18 cellular contexts compared by ENCODE assay signal in genomic region chr2:205461678-205462665, GRCh38.
DNase-seq lines count a peak whose midpoint lies in the region; ATAC-seq, FAIRE-seq and TF ChIP-seq lines count a peak whose summit lies in the region.
"Had no signal": no experiment of that assay in that cellular context is flagged by ENCODE, and none has a peak within 500 bp of the region (broad histone marks: within the 10 kb centered on the region; RNA-seq: fewer than 3 reads in every experiment).

No MANE protein-coding gene starts in this region.

- peak; percentile 5 to 7 for DNase-seq in activated T-cell treated with anti-CD3 and anti-CD28 coated beads, Interleukin-2, amount 50 U/mL, for 72 hours
- DNase-seq in activated T-cell treated with anti-CD3 and anti-CD28 coated beads, Interleukin-2, amount 50 U/mL, for 1 hour: no peak
- DNase-seq in astrocyte (ENCODE audit: low read depth) (peak; percentile 25), NCI-H2227 treated with DMSO at 0.1 percent for 48 hours (lab: John Stamatoyannopoulos, UW) (no peak), Ammon's horn (ENCODE audit: low spot score) (no peak), AG20443 (ENCODE audit: low spot score) (no peak)
- peak; percentile 37 for DNase-seq in stimulated activated CD8-positive, alpha-beta memory T cell treated with anti-CD3 and anti-CD28 coated beads, Interleukin-4, amount 100 ng/mL, for 48 hours
- DNase-seq: activated naive CD4-positive, alpha-beta T cell treated with anti-CD3 and anti-CD28 coated beads, Interleukin-2, amount 50 U/mL, for 16 hours; Calu3; effector memory CD8-positive, alpha-beta T cell; gastrocnemius medialis; NCI-H2029; NCI-H524; uterus had no signal

- H3K36me3 Mint-ChIP-seq in activated T-cell treated with anti-CD3 and anti-CD28 coated beads, Interleukin-2, amount 50 U/mL, for 72 hours (ENCODE audit: insufficient read depth in 2 of 2): no peaks in the 10 kb centered on the region
- H3K36me3 Mint-ChIP-seq in astrocyte (ENCODE audit: low read depth, unreplicated experiment): peaks cover 1% of the 10 kb centered on the region

- no peak for TF ChIP-seq CTCF in astrocyte (IDR thresholded peaks at IDR 0.05; ENCODE audit: insufficient read depth, low read depth, low read length)

- H3K9me3 ChIP-seq in astrocyte (ENCODE audit: insufficient read depth, low read depth, low read length): no peaks in the 10 kb centered on the region
- H3K9me3 ChIP-seq: gastrocnemius medialis, uterus had no signal

- peak; percentile 78 to 85 for ATAC-seq in activated T-cell treated with anti-CD3 and anti-CD28 coated beads, Interleukin-2, amount 50 U/mL, for 72 hours (replicated peaks in 1 of 2)
- ATAC-seq in HG02623 (IDR thresholded peaks at IDR 0.05; ENCODE audit: unreplicated experiment): peak; percentile 60
- ATAC-seq: effector memory CD8-positive, alpha-beta T cell; gastrocnemius medialis; Panc1 had no signal

- H3K27ac Mint-ChIP-seq in activated T-cell treated with anti-CD3 and anti-CD28 coated beads, Interleukin-2, amount 50 U/mL, for 72 hours: no peak overlapping the region
- no peak overlapping the region for H3K27ac Mint-ChIP-seq in astrocyte (ENCODE audit: unreplicated experiment)
- H3K27ac Mint-ChIP-seq: effector memory CD8-positive, alpha-beta T cell had no signal

- H3K4me1 ChIP-seq in astrocyte (ENCODE audit: insufficient read depth, low read length): no peaks in the 10 kb centered on the region
- H3K4me1 ChIP-seq: gastrocnemius medialis, uterus had no signal

- H3K4me1 Mint-ChIP-seq in activated T-cell treated with anti-CD3 and anti-CD28 coated beads, Interleukin-2, amount 50 U/mL, for 72 hours (ENCODE audit: low read depth): peaks cover 26% of the 10 kb centered on the region
- no peaks in the 10 kb centered on the region for H3K4me1 Mint-ChIP-seq in astrocyte (ENCODE audit: low read depth, unreplicated experiment)

- H3K27me3 ChIP-seq in astrocyte (ENCODE audit: insufficient read depth, low read length): no peaks in the 10 kb centered on the region
- H3K27me3 ChIP-seq: cardiac muscle cell, gastrocnemius medialis, uterus had no signal

- no peak overlapping the region for H3K4me3 Mint-ChIP-seq in activated T-cell treated with anti-CD3 and anti-CD28 coated beads, Interleukin-2, amount 50 U/mL, for 72 hours
- no peak overlapping the region for H3K4me3 Mint-ChIP-seq in astrocyte (ENCODE audit: unreplicated experiment)
- H3K4me3 Mint-ChIP-seq: effector memory CD8-positive, alpha-beta T cell had no signal

- no peaks in the 10 kb centered on the region for H3K79me2 ChIP-seq in astrocyte (ENCODE audit: insufficient read depth, low read length)

- H3K27ac ChIP-seq in astrocyte (ENCODE audit: low read depth, low read length): no peak overlapping the region
- H3K27ac ChIP-seq: cardiac muscle cell, gastrocnemius medialis, uterus had no signal

- no peak overlapping the region for H3K4me3 ChIP-seq in astrocyte (ENCODE audit: insufficient read depth, low read depth, low read length)
- H3K4me3 ChIP-seq: cardiac muscle cell, gastrocnemius medialis, smooth muscle cell, uterus had no signal

- no peak for FAIRE-seq in astrocyte (lab: Jason Lieb, UNC)

- no peaks in the 10 kb centered on the region for H4K20me1 ChIP-seq in astrocyte (ENCODE audit: insufficient read depth, low read length)

- peaks cover 11% of the 10 kb centered on the region for H3K27me3 Mint-ChIP-seq in activated T-cell treated with anti-CD3 and anti-CD28 coated beads, Interleukin-2, amount 50 U/mL, for 72 hours (ENCODE audit: low read depth)
- H3K27me3 Mint-ChIP-seq in astrocyte (ENCODE audit: low read depth, unreplicated experiment): peaks cover 2% of the 10 kb centered on the region

- H3K36me3 ChIP-seq in astrocyte (ENCODE audit: insufficient read depth, low read length): no peaks in the 10 kb centered on the region
- H3K36me3 ChIP-seq: cardiac muscle cell, gastrocnemius medialis, uterus had no signal

- no peak overlapping the region for H3K4me2 ChIP-seq in astrocyte (ENCODE audit: low read length)
- H3K4me2 ChIP-seq: smooth muscle cell had no signal

- no peak overlapping the region for H2AFZ ChIP-seq in astrocyte (ENCODE audit: low read depth, low read length)

- no peaks in the 10 kb centered on the region for H3K9me3 Mint-ChIP-seq in activated T-cell treated with anti-CD3 and anti-CD28 coated beads, Interleukin-2, amount 50 U/mL, for 72 hours
- H3K9me3 Mint-ChIP-seq in astrocyte (ENCODE audit: unreplicated experiment): no peaks in the 10 kb centered on the region

- no peak overlapping the region for H3K9ac ChIP-seq in astrocyte (ENCODE audit: low read length)

Comparison
In these comparisons a context has a peak if more than half of its experiments do, and no peak if none do; other contexts are left out.
1. DNase-seq: peak in activated T-cell treated with anti-CD3 and anti-CD28 coated beads, Interleukin-2, amount 50 U/mL, for 72 hours (2 of 2), astrocyte (single experiment) and stimulated activated CD8-positive, alpha-beta memory T cell treated with anti-CD3 and anti-CD28 coated beads, Interleukin-4, amount 100 ng/mL, for 48 hours (single experiment); none in activated T-cell treated with anti-CD3 and anti-CD28 coated beads, Interleukin-2, amount 50 U/mL, for 1 hour (single experiment), NCI-H2227 treated with DMSO at 0.1 percent for 48 hours (single experiment), Ammon's horn (single experiment) and AG20443 (single experiment).